Comparison of ENCODE assay signal across 1 cellular context in the genomic region with DNA sequence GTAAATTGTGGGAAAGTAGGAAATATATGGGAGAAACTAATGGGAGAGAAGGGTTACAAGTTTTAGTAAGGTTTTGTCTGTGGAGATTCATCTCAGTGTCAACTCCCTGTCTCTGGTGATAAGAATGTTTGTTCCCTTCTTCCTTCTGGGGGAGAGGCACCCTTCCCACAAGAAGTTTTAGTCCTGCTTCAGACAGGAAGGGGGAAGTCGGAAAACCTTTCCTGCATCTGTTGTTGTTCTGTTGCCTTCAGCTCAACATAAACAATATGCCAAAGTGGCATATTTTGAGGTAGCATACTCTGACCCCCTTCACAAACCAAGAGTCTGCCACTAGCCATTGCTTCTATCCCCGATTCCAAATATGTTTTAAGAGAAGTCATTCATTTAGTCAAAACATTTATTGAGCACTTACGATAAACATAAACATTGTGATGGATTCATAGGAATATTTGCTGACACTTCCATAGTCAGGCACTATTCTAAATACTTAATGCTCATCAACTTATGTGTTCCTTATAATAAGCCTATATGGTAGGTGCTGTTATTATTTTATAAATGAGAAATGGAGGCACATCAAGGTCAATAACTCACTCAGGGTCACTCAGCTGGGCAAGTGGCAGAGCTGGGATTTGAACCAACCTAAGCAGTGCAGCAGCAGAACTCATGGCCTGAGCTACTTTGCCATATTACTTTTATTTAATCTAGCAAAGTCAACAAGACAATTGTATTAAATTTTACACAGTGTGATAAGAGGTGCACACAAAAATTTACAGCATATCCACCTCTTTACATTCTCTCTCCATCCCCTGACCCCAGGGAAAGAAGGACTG.
TF ChIP-seq lines count a peak whose summit lies in the region.

No MANE protein-coding gene starts in this region.

TF ChIP-seq in GM12878, 131 proteins besides CTCF, POLR2A, EP300 and RAD21:
- TF ChIP-seq MTA3 (IDR thresholded peaks at IDR 0.05; ENCODE audit: borderline replicate concordance, low read length) (peak; percentile 0; the same call in 1 of the 2 replicates), CBFB (IDR thresholded peaks at IDR 0.05; ENCODE audit: low read depth) (no peak), CREM (IDR thresholded peaks at IDR 0.05; ENCODE audit: low read depth) (no peak), GABPA (IDR thresholded peaks at IDR 0.05; ENCODE audit: low read depth) (no peak), TBL1XR1 (IDR thresholded peaks at IDR 0.05; ENCODE audit: low read depth, low read length) (no peak)
- TF ChIP-seq, protein P1, sequence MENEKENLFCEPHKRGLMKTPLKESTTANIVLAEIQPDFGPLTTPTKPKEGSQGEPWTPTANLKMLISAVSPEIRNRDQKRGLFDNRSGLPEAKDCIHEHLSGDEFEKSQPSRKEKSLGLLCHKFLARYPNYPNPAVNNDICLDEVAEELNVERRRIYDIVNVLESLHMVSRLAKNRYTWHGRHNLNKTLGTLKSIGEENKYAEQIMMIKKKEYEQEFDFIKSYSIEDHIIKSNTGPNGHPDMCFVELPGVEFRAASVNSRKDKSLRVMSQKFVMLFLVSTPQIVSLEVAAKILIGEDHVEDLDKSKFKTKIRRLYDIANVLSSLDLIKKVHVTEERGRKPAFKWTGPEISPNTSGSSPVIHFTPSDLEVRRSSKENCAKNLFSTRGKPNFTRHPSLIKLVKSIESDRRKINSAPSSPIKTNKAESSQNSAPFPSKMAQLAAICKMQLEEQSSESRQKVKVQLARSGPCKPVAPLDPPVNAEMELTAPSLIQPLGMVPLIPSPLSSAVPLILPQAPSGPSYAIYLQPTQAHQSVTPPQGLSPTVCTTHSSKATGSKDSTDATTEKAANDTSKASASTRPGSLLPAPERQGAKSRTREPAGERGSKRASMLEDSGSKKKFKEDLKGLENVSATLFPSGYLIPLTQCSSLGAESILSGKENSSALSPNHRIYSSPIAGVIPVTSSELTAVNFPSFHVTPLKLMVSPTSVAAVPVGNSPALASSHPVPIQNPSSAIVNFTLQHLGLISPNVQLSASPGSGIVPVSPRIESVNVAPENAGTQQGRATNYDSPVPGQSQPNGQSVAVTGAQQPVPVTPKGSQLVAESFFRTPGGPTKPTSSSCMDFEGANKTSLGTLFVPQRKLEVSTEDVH (IDR thresholded peaks at IDR 0.05; ENCODE audit: low read depth, partially characterized antibody): no peak
- TF ChIP-seq, protein P2, sequence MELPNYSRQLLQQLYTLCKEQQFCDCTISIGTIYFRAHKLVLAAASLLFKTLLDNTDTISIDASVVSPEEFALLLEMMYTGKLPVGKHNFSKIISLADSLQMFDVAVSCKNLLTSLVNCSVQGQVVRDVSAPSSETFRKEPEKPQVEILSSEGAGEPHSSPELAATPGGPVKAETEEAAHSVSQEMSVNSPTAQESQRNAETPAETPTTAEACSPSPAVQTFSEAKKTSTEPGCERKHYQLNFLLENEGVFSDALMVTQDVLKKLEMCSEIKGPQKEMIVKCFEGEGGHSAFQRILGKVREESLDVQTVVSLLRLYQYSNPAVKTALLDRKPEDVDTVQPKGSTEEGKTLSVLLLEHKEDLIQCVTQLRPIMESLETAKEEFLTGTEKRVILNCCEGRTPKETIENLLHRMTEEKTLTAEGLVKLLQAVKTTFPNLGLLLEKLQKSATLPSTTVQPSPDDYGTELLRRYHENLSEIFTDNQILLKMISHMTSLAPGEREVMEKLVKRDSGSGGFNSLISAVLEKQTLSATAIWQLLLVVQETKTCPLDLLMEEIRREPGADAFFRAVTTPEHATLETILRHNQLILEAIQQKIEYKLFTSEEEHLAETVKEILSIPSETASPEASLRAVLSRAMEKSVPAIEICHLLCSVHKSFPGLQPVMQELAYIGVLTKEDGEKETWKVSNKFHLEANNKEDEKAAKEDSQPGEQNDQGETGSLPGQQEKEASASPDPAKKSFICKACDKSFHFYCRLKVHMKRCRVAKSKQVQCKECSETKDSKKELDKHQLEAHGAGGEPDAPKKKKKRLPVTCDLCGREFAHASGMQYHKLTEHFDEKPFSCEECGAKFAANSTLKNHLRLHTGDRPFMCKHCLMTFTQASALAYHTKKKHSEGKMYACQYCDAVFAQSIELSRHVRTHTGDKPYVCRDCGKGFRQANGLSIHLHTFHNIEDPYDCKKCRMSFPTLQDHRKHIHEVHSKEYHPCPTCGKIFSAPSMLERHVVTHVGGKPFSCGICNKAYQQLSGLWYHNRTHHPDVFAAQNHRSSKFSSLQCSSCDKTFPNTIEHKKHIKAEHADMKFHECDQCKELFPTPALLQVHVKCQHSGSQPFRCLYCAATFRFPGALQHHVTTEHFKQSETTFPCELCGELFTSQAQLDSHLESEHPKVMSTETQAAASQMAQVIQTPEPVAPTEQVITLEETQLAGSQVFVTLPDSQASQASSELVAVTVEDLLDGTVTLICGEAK (IDR thresholded peaks at IDR 0.05; ENCODE audit: borderline replicate concordance): no peak
- TF ChIP-seq, protein P3, sequence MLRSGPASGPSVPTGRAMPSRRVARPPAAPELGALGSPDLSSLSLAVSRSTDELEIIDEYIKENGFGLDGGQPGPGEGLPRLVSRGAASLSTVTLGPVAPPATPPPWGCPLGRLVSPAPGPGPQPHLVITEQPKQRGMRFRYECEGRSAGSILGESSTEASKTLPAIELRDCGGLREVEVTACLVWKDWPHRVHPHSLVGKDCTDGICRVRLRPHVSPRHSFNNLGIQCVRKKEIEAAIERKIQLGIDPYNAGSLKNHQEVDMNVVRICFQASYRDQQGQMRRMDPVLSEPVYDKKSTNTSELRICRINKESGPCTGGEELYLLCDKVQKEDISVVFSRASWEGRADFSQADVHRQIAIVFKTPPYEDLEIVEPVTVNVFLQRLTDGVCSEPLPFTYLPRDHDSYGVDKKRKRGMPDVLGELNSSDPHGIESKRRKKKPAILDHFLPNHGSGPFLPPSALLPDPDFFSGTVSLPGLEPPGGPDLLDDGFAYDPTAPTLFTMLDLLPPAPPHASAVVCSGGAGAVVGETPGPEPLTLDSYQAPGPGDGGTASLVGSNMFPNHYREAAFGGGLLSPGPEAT (IDR thresholded peaks at IDR 0.05; ENCODE audit: low read depth): no peak
